In genomic region chr7:85840532-85840931, GRCh38 we compare ENCODE assay signal across 28 cellular contexts.
A peak's percentile ranks its signal among the peaks of the same experiment; 100 is the strongest.
DNase-seq lines count a peak whose midpoint lies in the region; ATAC-seq and TF ChIP-seq lines count a peak whose summit lies in the region.
"Had no signal": no experiment of that assay in that cellular context is flagged by ENCODE, and none has a peak within 500 bp of the region (broad histone marks: within the 10 kb centered on the region; RNA-seq: fewer than 3 reads in every experiment).

No MANE protein-coding gene starts in this region.

- no peak overlapping the region for H2BK12ac ChIP-seq in mesenchymal stem cell (ENCODE audit: low read length in 2 of 2)

- no peak overlapping the region for H4K91ac ChIP-seq in mesenchymal stem cell (ENCODE audit: low read length)

- no peak overlapping the region for H3K14ac ChIP-seq in mesenchymal stem cell (ENCODE audit: low read length in 2 of 2)

- POLR2A ChIA-PET in HEK293 (lab: Yijun Ruan, JAX) = no interaction called here

- H3K9ac ChIP-seq in endocrine pancreas (ENCODE audit: control insufficient read depth, insufficient read depth, low read length) = no peak overlapping the region
- H3K9ac ChIP-seq in mesenchymal stem cell (ENCODE audit: low read length) = no peak overlapping the region

- H3K4me1 ChIP-seq in HEK293 (ENCODE audit: control insufficient read depth, insufficient read depth, low read length) (no peaks in the 10 kb centered on the region), endocrine pancreas (ENCODE audit: control insufficient read depth, insufficient read depth, low read length) (peaks cover 5% of the 10 kb centered on the region), mesenchymal stem cell (ENCODE audit: control insufficient read depth, insufficient read depth, low read depth, low read length) (no peaks in the 10 kb centered on the region)
- H3K4me1 ChIP-seq: Caco-2, transverse colon had no signal

- no peak for ATAC-seq in HG03565 (IDR thresholded peaks at IDR 0.05; ENCODE audit: unreplicated experiment)
- ATAC-seq: activated CD4-positive, CD25-positive, alpha-beta regulatory T cell treated with anti-CD3 and anti-CD28 coated beads, Interleukin-2, amount 50 U/mL, for 24 hours; activated CD8-positive, alpha-beta memory T cell treated with anti-CD3 and anti-CD28 coated beads, Interleukin-2, amount 10 ng/mL, durations not matched to agents 7 days and 5 days; activated T-cell treated with anti-CD3 and anti-CD28 coated beads, Interleukin-2, amount 50 U/mL, for 4 hours; esophagus mucosa; HCT116; Panc1 had no signal

- H3K27me3 ChIP-seq in endocrine pancreas (ENCODE audit: control insufficient read depth, insufficient read depth, low read length) (no peaks in the 10 kb centered on the region), mesenchymal stem cell (ENCODE audit: control insufficient read depth in 1 of 2, insufficient read depth in 1 of 2, low read length in 2 of 2) (no peaks in the 10 kb centered on the region)
- H3K27me3 ChIP-seq: transverse colon had no signal

- H3K18ac ChIP-seq in mesenchymal stem cell (ENCODE audit: low read depth in 1 of 2, low read length in 2 of 2) = no peak overlapping the region

- 53% methylated on average over 6 of the region's 6 CpGs for WGBS in mesenchymal stem cell

- H3K4me3 ChIP-seq in HEK293 (ENCODE audit: low read depth, low read length) = no peak overlapping the region
- H3K4me3 ChIP-seq in endocrine pancreas (ENCODE audit: control insufficient read depth, insufficient read depth, low read length) = peak overlapping the region; percentile 38
- no peak overlapping the region for H3K4me3 ChIP-seq in mesenchymal stem cell (ENCODE audit: insufficient read depth in 1 of 2, low read depth in 1 of 2, low read length in 2 of 2)
- H3K4me3 ChIP-seq: transverse colon had no signal

- no peaks in the 10 kb centered on the region for H3K79me1 ChIP-seq in mesenchymal stem cell (replicated peaks; ENCODE audit: low read length, poor library complexity, severe bottlenecking)

- no peak overlapping the region for H2BK15ac ChIP-seq in mesenchymal stem cell (ENCODE audit: low read depth, poor library complexity, severe bottlenecking)

- H2AFZ ChIP-seq in mesenchymal stem cell (ENCODE audit: low read depth, low read length) = no peak overlapping the region

- H3K36me3 ChIP-seq in HEK293 (ENCODE audit: control insufficient read depth in 2 of 2, insufficient read depth in 1 of 2, low read length in 2 of 2) = no peaks in the 10 kb centered on the region
- H3K36me3 ChIP-seq in endocrine pancreas (ENCODE audit: control insufficient read depth, insufficient read depth, low read length) = no peaks in the 10 kb centered on the region
- no peaks in the 10 kb centered on the region for H3K36me3 ChIP-seq in mesenchymal stem cell (ENCODE audit: control insufficient read depth in 1 of 2, insufficient read depth in 2 of 2, low read depth in 1 of 2, low read length in 2 of 2)
- H3K36me3 ChIP-seq: transverse colon had no signal

- no peaks in the 10 kb centered on the region for H3K9me3 ChIP-seq in HEK293 (ENCODE audit: control insufficient read depth, insufficient read depth, low read depth, low read length)
- H3K9me3 ChIP-seq in endocrine pancreas (ENCODE audit: control insufficient read depth, low read length) = no peaks in the 10 kb centered on the region
- no peaks in the 10 kb centered on the region for H3K9me3 ChIP-seq in mesenchymal stem cell (ENCODE audit: control insufficient read depth, low read length)
- H3K9me3 ChIP-seq: Caco-2, transverse colon had no signal

- no peak overlapping the region for H3K23ac ChIP-seq in mesenchymal stem cell (ENCODE audit: low read length in 2 of 2)

- H2BK5ac ChIP-seq in mesenchymal stem cell (ENCODE audit: low read depth, low read length, poor library complexity, severe bottlenecking) = no peak overlapping the region

- no peak for TF ChIP-seq CTCF in HEK293 (tag by site-specific recombination; IDR thresholded peaks at IDR 0.05)

- peak; percentile 89 for DNase-seq in NCI-H526 (lab: John Stamatoyannopoulos, UW)
- peak; percentile 64 for DNase-seq in mesenchymal stem cell
- no peak for DNase-seq in DMS79 treated with DMSO at 0.1 percent for 48 hours (lab: John Stamatoyannopoulos, UW)
- no peak for DNase-seq in NK-92 (lab: John Stamatoyannopoulos, UW; ENCODE audit: unreplicated experiment)
- DNase-seq: activated CD4-positive, alpha-beta T cell treated with anti-CD3 and anti-CD28 coated beads, Interleukin-2, amount 50 U/mL, for 4 hours; activated CD8-positive, alpha-beta memory T cell treated with anti-CD3 and anti-CD28 coated beads, Interleukin-2, amount 10 ng/mL, durations not matched to agents 7 days and 5 days; activated gamma-delta T cell; activated T-cell treated with anti-CD3 and anti-CD28 coated beads, Interleukin-2, amount 50 U/mL, for 4 hours; C1 segment of cervical spinal cord; Caco-2; DND-41; GF-D8; immature natural killer cell; mammary epithelial cell; NCI-H1105 treated with DMSO at 0.1 percent for 48 hours; NCI-H1930; NCI-H226; Right ventricle myocardium superior; stimulated activated CD4-positive, alpha-beta T cell treated with anti-CD3 and anti-CD28 coated beads, Interleukin-4, amount 100 ng/mL, for 4 hours; T-helper 2 cell; transverse colon had no signal

- CTCF ChIA-PET in HEK293 (lab: Yijun Ruan, JAX) = interaction anchor here (0.6 to 3.3 kb wide), 2 partner anchors 11 to 37 kb away, joined by 3 to 19 read pairs; no protein-coding TSS in a partner anchor

- H3K4ac ChIP-seq in mesenchymal stem cell (ENCODE audit: low read depth in 1 of 2, low read length in 2 of 2) = no peak overlapping the region

- H2BK120ac ChIP-seq in mesenchymal stem cell (ENCODE audit: low read depth, low read length) = no peak overlapping the region

- H4K8ac ChIP-seq in mesenchymal stem cell (ENCODE audit: low read length) = no peak overlapping the region

- no peak overlapping the region for H3K4me2 ChIP-seq in mesenchymal stem cell (ENCODE audit: low read length, poor library complexity, severe bottlenecking)

- H3K27ac ChIP-seq in HEK293 (ENCODE audit: extremely low read depth, low read depth, low read length) (no peak overlapping the region), mesenchymal stem cell (ENCODE audit: low read length, poor library complexity, severe bottlenecking) (no peak overlapping the region)
- H3K27ac ChIP-seq: transverse colon had no signal

- H2AK5ac ChIP-seq in mesenchymal stem cell (ENCODE audit: low read length, severe bottlenecking) = no peak overlapping the region

TF ChIP-seq in HEK293, 187 proteins besides CTCF, POLR2A, EP300 and RAD21:
- TF ChIP-seq ZBTB17 (tag by site-specific recombination; IDR thresholded peaks at IDR 0.05) = 0 out of 2 replicates have a peak, but pooled peaks have one; percentile 18
- TF ChIP-seq GLI2 (tag by site-specific recombination; IDR thresholded peaks at IDR 0.05; ENCODE audit: borderline replicate concordance, low read depth) = no peak
- TF ChIP-seq PBX3 (CRISPR knock-in tag; IDR thresholded peaks at IDR 0.05) = no peak
- TF ChIP-seq ZNF423 (tag by site-specific recombination; IDR thresholded peaks at IDR 0.05) = no peak
- peak; percentile 36; the same call in 1 of the 2 replicates for TF ChIP-seq PRDM10 (tag by site-specific recombination; IDR thresholded peaks at IDR 0.05)

Comparison
In these comparisons a context has a peak if more than half of its experiments do, and no peak if none do; other contexts are left out.
1. DNase-seq: peak in NCI-H526 (2 of 2) and mesenchymal stem cell (single experiment); none in DMS79 treated with DMSO at 0.1 percent for 48 hours (single experiment) and NK-92 (single experiment).